1 cellular context compared by ENCODE assay signal in genomic region chr14:102941419-102942011, GRCh38.
TF ChIP-seq lines count a peak whose summit lies in the region.

No MANE protein-coding gene starts in this region.

TF ChIP-seq in HepG2, 621 proteins besides CTCF, POLR2A, EP300 and RAD21:
- peak; percentile 79 for TF ChIP-seq MAFF (IDR thresholded peaks at IDR 0.05; ENCODE audit: low read depth, low read length)
- TF ChIP-seq SMYD3 (CRISPR knock-in tag; IDR thresholded peaks at IDR 0.05) = no peak
- TF ChIP-seq MAFK (conservative IDR thresholded peaks at IDR 0.05 in 1 of 2, IDR thresholded peaks at IDR 0.05 in 1 of 2; ENCODE audit: low read length in 2 of 2) = peak; percentile 89
